Comparison of ENCODE assay signal across 1 cellular context in the genomic region with DNA sequence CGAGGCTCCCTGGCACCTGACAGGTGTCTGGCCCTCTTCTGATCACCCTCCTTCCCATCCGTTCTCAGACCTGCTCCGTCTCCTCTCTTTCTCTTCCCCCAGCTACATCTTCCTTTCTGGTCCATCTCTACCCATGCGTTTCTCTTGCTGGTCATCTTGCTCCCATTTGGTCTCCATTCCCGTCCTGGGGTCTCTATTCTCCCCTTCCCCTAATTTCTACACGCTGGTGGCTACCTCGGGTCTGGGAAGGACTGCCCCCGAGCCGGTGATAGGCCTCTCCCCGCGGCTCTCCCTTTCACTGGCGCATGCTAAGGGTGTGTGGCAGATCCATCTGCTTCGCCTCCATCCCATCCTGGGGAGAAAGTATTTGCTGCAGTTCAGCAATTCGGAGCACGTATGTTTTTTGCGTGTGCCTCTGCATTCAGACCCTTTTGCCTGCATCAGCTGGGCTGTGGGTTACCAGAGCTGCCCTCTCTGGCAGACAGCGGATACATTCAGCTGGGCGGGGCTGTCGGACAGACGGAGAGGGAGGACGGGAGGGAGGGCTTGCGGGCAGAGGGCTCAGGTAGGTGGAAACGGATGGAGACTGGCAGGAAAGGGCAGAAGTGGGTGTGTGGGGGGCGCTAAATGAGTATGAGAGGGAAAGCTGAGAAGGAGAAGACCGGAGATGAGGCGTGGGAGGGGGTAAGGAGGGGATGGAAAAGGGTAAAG.
TF ChIP-seq lines count a peak whose summit lies in the region.

No MANE protein-coding gene starts in this region.

TF ChIP-seq in HEK293, 187 proteins besides CTCF, POLR2A, EP300 and RAD21 (continued from another document and continues in another):
- TF ChIP-seq, protein P1, sequence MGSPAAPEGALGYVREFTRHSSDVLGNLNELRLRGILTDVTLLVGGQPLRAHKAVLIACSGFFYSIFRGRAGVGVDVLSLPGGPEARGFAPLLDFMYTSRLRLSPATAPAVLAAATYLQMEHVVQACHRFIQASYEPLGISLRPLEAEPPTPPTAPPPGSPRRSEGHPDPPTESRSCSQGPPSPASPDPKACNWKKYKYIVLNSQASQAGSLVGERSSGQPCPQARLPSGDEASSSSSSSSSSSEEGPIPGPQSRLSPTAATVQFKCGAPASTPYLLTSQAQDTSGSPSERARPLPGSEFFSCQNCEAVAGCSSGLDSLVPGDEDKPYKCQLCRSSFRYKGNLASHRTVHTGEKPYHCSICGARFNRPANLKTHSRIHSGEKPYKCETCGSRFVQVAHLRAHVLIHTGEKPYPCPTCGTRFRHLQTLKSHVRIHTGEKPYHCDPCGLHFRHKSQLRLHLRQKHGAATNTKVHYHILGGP (tag by site-specific recombination; IDR thresholded peaks at IDR 0.05) = no peak
- TF ChIP-seq ZNF311 (tag by site-specific recombination; IDR thresholded peaks at IDR 0.05; ENCODE audit: borderline replicate concordance) = no peak
- no peak for TF ChIP-seq ZNF76 (tag by site-specific recombination; IDR thresholded peaks at IDR 0.05; ENCODE audit: borderline replicate concordance, low read depth)
- no peak for TF ChIP-seq ZNF114 (tag by site-specific recombination; IDR thresholded peaks at IDR 0.05)
- TF ChIP-seq ZNF768 (tag by site-specific recombination; IDR thresholded peaks at IDR 0.05) = no peak
- TF ChIP-seq ZNF585B (tag by site-specific recombination; IDR thresholded peaks at IDR 0.05) = no peak
- TF ChIP-seq TSHZ1 (tag by site-specific recombination; IDR thresholded peaks at IDR 0.05; ENCODE audit: borderline replicate concordance) = no peak
- TF ChIP-seq ZNF654 (tag by site-specific recombination; IDR thresholded peaks at IDR 0.05; ENCODE audit: low read depth) = no peak
- 0 out of 2 replicates have a peak, but pooled peaks have one; percentile 27 for TF ChIP-seq ZBTB7A (tag by site-specific recombination; IDR thresholded peaks at IDR 0.05; ENCODE audit: low read depth)
- TF ChIP-seq ZNF391 (tag by site-specific recombination; IDR thresholded peaks at IDR 0.05; ENCODE audit: borderline replicate concordance, low read depth) = no peak
- TF ChIP-seq, protein P2, sequence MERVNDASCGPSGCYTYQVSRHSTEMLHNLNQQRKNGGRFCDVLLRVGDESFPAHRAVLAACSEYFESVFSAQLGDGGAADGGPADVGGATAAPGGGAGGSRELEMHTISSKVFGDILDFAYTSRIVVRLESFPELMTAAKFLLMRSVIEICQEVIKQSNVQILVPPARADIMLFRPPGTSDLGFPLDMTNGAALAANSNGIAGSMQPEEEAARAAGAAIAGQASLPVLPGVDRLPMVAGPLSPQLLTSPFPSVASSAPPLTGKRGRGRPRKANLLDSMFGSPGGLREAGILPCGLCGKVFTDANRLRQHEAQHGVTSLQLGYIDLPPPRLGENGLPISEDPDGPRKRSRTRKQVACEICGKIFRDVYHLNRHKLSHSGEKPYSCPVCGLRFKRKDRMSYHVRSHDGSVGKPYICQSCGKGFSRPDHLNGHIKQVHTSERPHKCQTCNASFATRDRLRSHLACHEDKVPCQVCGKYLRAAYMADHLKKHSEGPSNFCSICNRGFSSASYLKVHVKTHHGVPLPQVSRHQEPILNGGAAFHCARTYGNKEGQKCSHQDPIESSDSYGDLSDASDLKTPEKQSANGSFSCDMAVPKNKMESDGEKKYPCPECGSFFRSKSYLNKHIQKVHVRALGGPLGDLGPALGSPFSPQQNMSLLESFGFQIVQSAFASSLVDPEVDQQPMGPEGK (tag by site-specific recombination; IDR thresholded peaks at IDR 0.05) = peak; percentile 88
- TF ChIP-seq, protein P3, sequence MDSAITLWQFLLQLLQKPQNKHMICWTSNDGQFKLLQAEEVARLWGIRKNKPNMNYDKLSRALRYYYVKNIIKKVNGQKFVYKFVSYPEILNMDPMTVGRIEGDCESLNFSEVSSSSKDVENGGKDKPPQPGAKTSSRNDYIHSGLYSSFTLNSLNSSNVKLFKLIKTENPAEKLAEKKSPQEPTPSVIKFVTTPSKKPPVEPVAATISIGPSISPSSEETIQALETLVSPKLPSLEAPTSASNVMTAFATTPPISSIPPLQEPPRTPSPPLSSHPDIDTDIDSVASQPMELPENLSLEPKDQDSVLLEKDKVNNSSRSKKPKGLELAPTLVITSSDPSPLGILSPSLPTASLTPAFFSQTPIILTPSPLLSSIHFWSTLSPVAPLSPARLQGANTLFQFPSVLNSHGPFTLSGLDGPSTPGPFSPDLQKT (IDR thresholded peaks at IDR 0.05; ENCODE audit: borderline replicate concordance, low read depth, low read length) = no peak
- no peak for TF ChIP-seq ZBTB26 (tag by site-specific recombination; optimal IDR thresholded peaks at IDR 0.05)
- TF ChIP-seq ZBTB21 (tag by site-specific recombination; IDR thresholded peaks at IDR 0.05) = no peak
- no peak for TF ChIP-seq ZNF280C (tag by site-specific recombination; IDR thresholded peaks at IDR 0.05)
- TF ChIP-seq, protein P4, sequence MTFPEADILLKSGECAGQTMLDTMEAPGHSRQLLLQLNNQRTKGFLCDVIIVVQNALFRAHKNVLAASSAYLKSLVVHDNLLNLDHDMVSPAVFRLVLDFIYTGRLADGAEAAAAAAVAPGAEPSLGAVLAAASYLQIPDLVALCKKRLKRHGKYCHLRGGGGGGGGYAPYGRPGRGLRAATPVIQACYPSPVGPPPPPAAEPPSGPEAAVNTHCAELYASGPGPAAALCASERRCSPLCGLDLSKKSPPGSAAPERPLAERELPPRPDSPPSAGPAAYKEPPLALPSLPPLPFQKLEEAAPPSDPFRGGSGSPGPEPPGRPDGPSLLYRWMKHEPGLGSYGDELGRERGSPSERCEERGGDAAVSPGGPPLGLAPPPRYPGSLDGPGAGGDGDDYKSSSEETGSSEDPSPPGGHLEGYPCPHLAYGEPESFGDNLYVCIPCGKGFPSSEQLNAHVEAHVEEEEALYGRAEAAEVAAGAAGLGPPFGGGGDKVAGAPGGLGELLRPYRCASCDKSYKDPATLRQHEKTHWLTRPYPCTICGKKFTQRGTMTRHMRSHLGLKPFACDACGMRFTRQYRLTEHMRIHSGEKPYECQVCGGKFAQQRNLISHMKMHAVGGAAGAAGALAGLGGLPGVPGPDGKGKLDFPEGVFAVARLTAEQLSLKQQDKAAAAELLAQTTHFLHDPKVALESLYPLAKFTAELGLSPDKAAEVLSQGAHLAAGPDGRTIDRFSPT (tag by site-specific recombination; IDR thresholded peaks at IDR 0.05) = peak; percentile 60; the same call in 1 of the 2 replicates
- TF ChIP-seq WT1 (tag by site-specific recombination; IDR thresholded peaks at IDR 0.05) = peak; percentile 64
- no peak for TF ChIP-seq ZNF623 (tag by site-specific recombination; IDR thresholded peaks at IDR 0.05)
- TF ChIP-seq ZNF324 (tag by site-specific recombination; IDR thresholded peaks at IDR 0.05) = no peak
- TF ChIP-seq ZNF501 (tag by site-specific recombination; IDR thresholded peaks at IDR 0.05) = no peak
- no peak for TF ChIP-seq ZNF664 (tag by site-specific recombination; IDR thresholded peaks at IDR 0.05)
- no peak for TF ChIP-seq ZNF596 (tag by site-specific recombination; IDR thresholded peaks at IDR 0.05)
- TF ChIP-seq ZNF701 (tag by site-specific recombination; IDR thresholded peaks at IDR 0.05) = no peak
- no peak for TF ChIP-seq ZNF747 (tag by site-specific recombination; IDR thresholded peaks at IDR 0.05)
- no peak for TF ChIP-seq SALL2 (tag by site-specific recombination; IDR thresholded peaks at IDR 0.05; ENCODE audit: borderline replicate concordance)
- no peak for TF ChIP-seq ZNF302 (tag by site-specific recombination; IDR thresholded peaks at IDR 0.05; ENCODE audit: low read depth)
- TF ChIP-seq, protein P5, sequence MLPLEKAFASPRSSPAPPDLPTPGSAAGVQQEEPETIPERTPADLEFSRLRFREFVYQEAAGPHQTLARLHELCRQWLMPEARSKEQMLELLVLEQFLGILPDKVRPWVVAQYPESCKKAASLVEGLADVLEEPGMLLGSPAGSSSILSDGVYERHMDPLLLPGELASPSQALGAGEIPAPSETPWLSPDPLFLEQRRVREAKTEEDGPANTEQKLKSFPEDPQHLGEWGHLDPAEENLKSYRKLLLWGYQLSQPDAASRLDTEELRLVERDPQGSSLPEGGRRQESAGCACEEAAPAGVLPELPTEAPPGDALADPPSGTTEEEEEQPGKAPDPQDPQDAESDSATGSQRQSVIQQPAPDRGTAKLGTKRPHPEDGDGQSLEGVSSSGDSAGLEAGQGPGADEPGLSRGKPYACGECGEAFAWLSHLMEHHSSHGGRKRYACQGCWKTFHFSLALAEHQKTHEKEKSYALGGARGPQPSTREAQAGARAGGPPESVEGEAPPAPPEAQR (tag by site-specific recombination; IDR thresholded peaks at IDR 0.05) = no peak
- no peak for TF ChIP-seq ZBTB6 (tag by site-specific recombination; IDR thresholded peaks at IDR 0.05)
- TF ChIP-seq ZNF146 (tag by site-specific recombination; IDR thresholded peaks at IDR 0.05) = no peak
- no peak for TF ChIP-seq ZNF350 (tag by site-specific recombination; IDR thresholded peaks at IDR 0.05)
- no peak for TF ChIP-seq IKZF3 (tag by site-specific recombination; IDR thresholded peaks at IDR 0.05)
- TF ChIP-seq ZNF16 (tag by site-specific recombination; IDR thresholded peaks at IDR 0.05; ENCODE audit: low read depth) = no peak
- TF ChIP-seq ZNF600 (tag by site-specific recombination; IDR thresholded peaks at IDR 0.05) = peak; percentile 65
- no peak for TF ChIP-seq ZNF692 (tag by site-specific recombination; IDR thresholded peaks at IDR 0.05)
- TF ChIP-seq ZNF449 (tag by site-specific recombination; IDR thresholded peaks at IDR 0.05) = no peak
